Comparison of ENCODE assay signal across 14 cellular contexts in the genomic region with DNA sequence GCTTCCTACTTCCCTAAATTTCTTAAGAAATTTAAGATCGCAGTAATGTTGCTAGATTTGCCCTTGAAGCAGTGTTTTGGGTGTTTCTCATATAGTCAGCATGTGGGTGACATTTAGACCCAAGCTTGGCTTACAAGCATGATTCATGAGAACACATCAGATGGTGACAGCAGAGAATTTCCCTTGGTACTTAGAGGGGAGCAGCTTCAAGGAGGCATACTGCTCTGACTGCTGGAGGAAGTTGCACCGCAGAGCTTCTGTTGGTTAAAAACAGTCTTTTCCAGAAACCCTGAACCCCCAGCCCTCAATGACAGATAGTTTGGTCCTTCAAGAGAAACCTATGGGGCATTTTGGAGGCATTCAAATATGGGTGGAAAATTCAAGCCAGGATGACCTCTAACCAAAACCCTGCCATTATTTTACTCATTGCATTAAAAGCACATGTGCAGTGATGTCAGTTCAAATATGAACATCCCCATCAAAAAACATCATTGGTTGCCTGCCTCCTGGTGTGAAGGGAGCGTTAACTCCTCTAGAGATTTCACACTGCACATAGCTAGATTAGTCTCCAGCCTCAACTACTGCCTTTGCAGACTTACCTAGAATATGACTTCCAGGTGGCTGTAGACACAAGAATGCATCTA.
DNase-seq lines count a peak whose midpoint lies in the region; ATAC-seq and TF ChIP-seq lines count a peak whose summit lies in the region.
"Had no signal": no experiment of that assay in that cellular context is flagged by ENCODE, and none has a peak within 500 bp of the region (broad histone marks: within the 10 kb centered on the region; RNA-seq: fewer than 3 reads in every experiment).

No MANE protein-coding gene starts in this region.

- peaks cover 25 to 54% (median 35%) of the 10 kb centered on the region in 4 donors for H3K4me1 Mint-ChIP-seq in CD4-positive, alpha-beta memory T cell
- peaks cover 29% of the 10 kb centered on the region for H3K4me1 Mint-ChIP-seq in activated naive CD8-positive, alpha-beta T cell treated with anti-CD3 and anti-CD28 coated beads, Interleukin-2, amount 10 ng/mL, durations not matched to agents 7 days and 5 days

- TF ChIP-seq POLR2A in uterus (IDR thresholded peaks at IDR 0.05), result no peak

- H3K27ac Mint-ChIP-seq in CD4-positive, alpha-beta memory T cell, result peak overlapping the region in 6 of 7 donors; percentile 0 to 53 (median 15)
- H3K27ac Mint-ChIP-seq in activated naive CD8-positive, alpha-beta T cell treated with anti-CD3 and anti-CD28 coated beads, Interleukin-2, amount 10 ng/mL, durations not matched to agents 7 days and 5 days, result peak overlapping the region; percentile 43

- H3K27ac ChIP-seq in CD4-positive, alpha-beta memory T cell (ENCODE audit: low read depth, low read length), result no peak overlapping the region
- no peak overlapping the region for H3K27ac ChIP-seq in uterus
- H3K27ac ChIP-seq: body of pancreas, heart right ventricle, neutrophil, SJCRH30, tibial artery had no signal

- intact Hi-C loops in CD4-positive, alpha-beta memory T cell (cut with micrococcal nuclease), result no loop called here
- intact Hi-C loops in uterus (cut with DNase I; ENCODE audit: low total_unique reads), result no loop called here

- H3K9me3 Mint-ChIP-seq in CD4-positive, alpha-beta memory T cell, result no peaks in the 10 kb centered on the region
- no peaks in the 10 kb centered on the region for H3K9me3 Mint-ChIP-seq in activated naive CD8-positive, alpha-beta T cell treated with anti-CD3 and anti-CD28 coated beads, Interleukin-2, amount 10 ng/mL, durations not matched to agents 7 days and 5 days

- H3K36me3 ChIP-seq in CD4-positive, alpha-beta memory T cell (ENCODE audit: insufficient read depth, low read length), result no peaks in the 10 kb centered on the region
- no peaks in the 10 kb centered on the region for H3K36me3 ChIP-seq in uterus
- H3K36me3 ChIP-seq: heart right ventricle, MG63, neutrophil, SJCRH30, tibial artery had no signal

- peak in 1 of 5 donors; percentile 44 for DNase-seq in CD4-positive, alpha-beta memory T cell
- peak; percentile 18 for DNase-seq in RPMI7951 (ENCODE audit: low read depth)
- no peak for DNase-seq in activated naive CD8-positive, alpha-beta T cell treated with anti-CD3 and anti-CD28 coated beads, Interleukin-2, amount 10 ng/mL, durations not matched to agents 7 days and 5 days
- peak; percentile 12 to 44 (median 41) for DNase-seq in stimulated activated CD4-positive, alpha-beta T cell treated with anti-CD3 and anti-CD28 coated beads, Interleukin-12 subunit alpha, Interleukin-12 subunit beta, amount 100 ng/mL, for 48 hours (ENCODE audit: low read depth in 2 of 3, low spot score in 1 of 3)
- no peak for DNase-seq in HuH-7.5 (ENCODE audit: low spot score)
- DNase-seq in RKO (ENCODE audit: low spot score), result no peak
- DNase-seq in NCI-H1105 treated with DMSO at 0.1 percent for 48 hours (lab: John Stamatoyannopoulos, UW), result no peak
- DNase-seq in uterus, result no peak
- DNase-seq: body of pancreas, heart right ventricle, MG63, SJCRH30, tibial artery had no signal

- POLR2A ChIA-PET in CD4-positive, alpha-beta memory T cell (lab: Charles Lee; ENCODE audit: partially characterized antibody), result interaction anchor here (1.1 to 1.4 kb wide), 3 partner anchors 9 to 15 kb away, joined by 3 to 4 read pairs (median 3); no protein-coding TSS in a partner anchor
- POLR2A ChIA-PET in activated naive CD8-positive, alpha-beta T cell treated with anti-CD3 and anti-CD28 coated beads, Interleukin-2, amount 10 ng/mL, durations not matched to agents 7 days and 5 days (lab: Charles Lee), result no interaction called here

- no peaks in the 10 kb centered on the region for H3K27me3 ChIP-seq in CD4-positive, alpha-beta memory T cell (ENCODE audit: insufficient read depth, low read length)
- H3K27me3 ChIP-seq in uterus, result no peaks in the 10 kb centered on the region
- H3K27me3 ChIP-seq: body of pancreas, heart right ventricle, MG63, neutrophil, SJCRH30, tibial artery had no signal

- no peaks in the 10 kb centered on the region for H3K9me3 ChIP-seq in CD4-positive, alpha-beta memory T cell (ENCODE audit: control insufficient read depth in 1 of 2, low read length in 2 of 2)
- H3K9me3 ChIP-seq in uterus, result no peaks in the 10 kb centered on the region
- H3K9me3 ChIP-seq: body of pancreas, heart right ventricle, MG63, neutrophil, SJCRH30, tibial artery had no signal

- peaks cover 0 to 12% of the 10 kb centered on the region in 2 donors for H3K36me3 Mint-ChIP-seq in CD4-positive, alpha-beta memory T cell
- H3K36me3 Mint-ChIP-seq in activated naive CD8-positive, alpha-beta T cell treated with anti-CD3 and anti-CD28 coated beads, Interleukin-2, amount 10 ng/mL, durations not matched to agents 7 days and 5 days, result peaks cover 5% of the 10 kb centered on the region

- CTCF ChIA-PET in CD4-positive, alpha-beta memory T cell (lab: Charles Lee; ENCODE audit: partially characterized antibody), result interaction anchor here (1.0 kb wide), 1 partner anchor 433 kb away, joined by 3 read pairs; no protein-coding TSS in a partner anchor

- TF ChIP-seq CTCF in uterus (IDR thresholded peaks at IDR 0.05), result no peak

- H3K4me3 Mint-ChIP-seq in CD4-positive, alpha-beta memory T cell, result no peak overlapping the region
- H3K4me3 Mint-ChIP-seq in activated naive CD8-positive, alpha-beta T cell treated with anti-CD3 and anti-CD28 coated beads, Interleukin-2, amount 10 ng/mL, durations not matched to agents 7 days and 5 days, result peak overlapping the region; percentile 37

- H3K4me1 ChIP-seq in CD4-positive, alpha-beta memory T cell (ENCODE audit: insufficient read depth, low read length), result peaks cover 21% of the 10 kb centered on the region
- no peaks in the 10 kb centered on the region for H3K4me1 ChIP-seq in uterus
- H3K4me1 ChIP-seq: body of pancreas, SJCRH30 had no signal

- no peak overlapping the region for H3K4me3 ChIP-seq in CD4-positive, alpha-beta memory T cell (ENCODE audit: low read length in 2 of 2)
- no peak overlapping the region for H3K4me3 ChIP-seq in uterus
- H3K4me3 ChIP-seq: body of pancreas, heart right ventricle, MG63, SJCRH30, tibial artery had no signal

- peak; percentile 99 for ATAC-seq in activated naive CD8-positive, alpha-beta T cell treated with anti-CD3 and anti-CD28 coated beads, Interleukin-2, amount 10 ng/mL, durations not matched to agents 7 days and 5 days (ENCODE audit: low read depth)
- ATAC-seq: body of pancreas, heart right ventricle had no signal

- H3K27me3 Mint-ChIP-seq in CD4-positive, alpha-beta memory T cell, result no peaks in the 10 kb centered on the region
- H3K27me3 Mint-ChIP-seq in activated naive CD8-positive, alpha-beta T cell treated with anti-CD3 and anti-CD28 coated beads, Interleukin-2, amount 10 ng/mL, durations not matched to agents 7 days and 5 days, result no peaks in the 10 kb centered on the region

Comparison
In these comparisons a context has a peak if more than half of its experiments do, and no peak if none do; other contexts are left out.
1. DNase-seq: peak in RPMI7951 (single experiment) and stimulated activated CD4-positive, alpha-beta T cell treated with anti-CD3 and anti-CD28 coated beads, Interleukin-12 subunit alpha, Interleukin-12 subunit beta, amount 100 ng/mL, for 48 hours (3 of 3); none in activated naive CD8-positive, alpha-beta T cell treated with anti-CD3 and anti-CD28 coated beads, Interleukin-2, amount 10 ng/mL, durations not matched to agents 7 days and 5 days (single experiment), HuH-7.5 (single experiment), RKO (single experiment), NCI-H1105 treated with DMSO at 0.1 percent for 48 hours (single experiment) and uterus (0 of 2).